In genomic region chr2:195937173-195937572, GRCh38 we compare ENCODE assay signal across 1 cellular context.
TF ChIP-seq lines count a peak whose summit lies in the region.

No MANE protein-coding gene starts in this region.

TF ChIP-seq in SK-N-SH, 30 proteins besides CTCF, POLR2A, EP300 and RAD21 (continued from another document):
- TF ChIP-seq IRF3 (IDR thresholded peaks at IDR 0.05; ENCODE audit: low read depth, low read length) = no peak
- TF ChIP-seq FOSL2 (IDR thresholded peaks at IDR 0.05; ENCODE audit: borderline replicate concordance, low read depth) = no peak
- no peak for TF ChIP-seq GABPA (IDR thresholded peaks at IDR 0.05; ENCODE audit: low read depth)
- no peak for TF ChIP-seq USF1 (IDR thresholded peaks at IDR 0.05; ENCODE audit: borderline replicate concordance, low read depth)
- no peak for TF ChIP-seq EZH2phosphoT487 (IDR thresholded peaks at IDR 0.05; ENCODE audit: borderline replicate concordance, low read depth)
TF ChIP-seq in SK-N-SH: peak in this region for 0.
